Comparison of ENCODE assay signal across 1 cellular context in the genomic region with DNA sequence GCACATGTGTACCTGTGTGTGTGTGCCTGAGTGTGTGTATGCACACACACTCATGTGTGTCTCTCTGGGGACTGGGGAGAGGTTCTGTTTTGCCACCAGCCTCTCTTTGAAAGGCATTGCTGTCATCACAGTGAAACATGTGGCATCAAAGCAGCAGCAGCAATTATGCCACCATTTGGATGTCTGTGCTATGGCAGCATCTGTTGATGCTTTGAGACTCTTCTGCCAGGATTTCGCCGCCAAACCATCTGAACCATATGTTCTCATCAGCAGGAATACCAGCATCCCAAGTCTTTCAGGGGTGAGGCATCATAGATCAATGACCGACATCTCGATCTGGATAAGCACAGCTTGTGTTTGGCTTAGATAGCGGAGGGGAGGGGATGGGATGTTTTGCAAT.
TF ChIP-seq lines count a peak whose summit lies in the region.

No MANE protein-coding gene starts in this region.

TF ChIP-seq in SK-N-SH treated with all-trans-retinoic acid at 6 μM for 48 hours, 23 proteins besides CTCF, POLR2A, EP300 and RAD21 (continued from another document):
- TF ChIP-seq TOX (CRISPR knock-in tag; IDR thresholded peaks at IDR 0.05; ENCODE audit: borderline replicate concordance) (no peak), PPARA (CRISPR knock-in tag; IDR thresholded peaks at IDR 0.05; ENCODE audit: borderline replicate concordance) (no peak), ZNF565 (CRISPR knock-in tag; conservative IDR thresholded peaks at IDR 0.05; ENCODE audit: low read depth) (no peak), SNAI2 (CRISPR knock-in tag; IDR thresholded peaks at IDR 0.05) (no peak), TCF4 (CRISPR knock-in tag; IDR thresholded peaks at IDR 0.05; ENCODE audit: borderline replicate concordance) (no peak), TSHZ2 (CRISPR knock-in tag; IDR thresholded peaks at IDR 0.05) (no peak), ZC3H10 (CRISPR knock-in tag; IDR thresholded peaks at IDR 0.05) (no peak), OSR1 (CRISPR knock-in tag; IDR thresholded peaks at IDR 0.05) (no peak), ISL1 (CRISPR knock-in tag; IDR thresholded peaks at IDR 0.05) (no peak)
